23 cellular contexts compared by ENCODE assay signal in genomic region chr5:133704411-133704810, GRCh38.
"Had no signal": no experiment of that assay in that cellular context is flagged by ENCODE, and none has a peak within 500 bp of the region (broad histone marks: within the 10 kb centered on the region; RNA-seq: fewer than 3 reads in every experiment).

No MANE protein-coding gene starts in this region.

- H3K4me1 Mint-ChIP-seq: naive thymus-derived CD4-positive, alpha-beta T cell had no signal

- H3K27me3 ChIP-seq: left lung, ovary, right atrium auricular region, right lobe of liver, tibial nerve, upper lobe of left lung, vagina had no signal

- H3K36me3 Mint-ChIP-seq: naive thymus-derived CD4-positive, alpha-beta T cell; natural killer cell treated with Interleukin-12 subunit alpha and Interleukin-12 subunit beta and Interleukin-15 and Interleukin-18, amount 100 ng/mL, for 72 hours had no signal

- ATAC-seq: left colon; left lung; lower lobe of right lung; mucosa of descending colon; naive thymus-derived CD4-positive, alpha-beta T cell; natural killer cell treated with Interleukin-12 subunit alpha and Interleukin-12 subunit beta and Interleukin-15 and Interleukin-18, amount 100 ng/mL, for 72 hours; right lobe of liver; stimulated activated naive B cell treated with anti-CD40 and anti-IgM and Interleukin-4, amounts not matched to agents 10 μg/mL and 1 μg/mL and 100 μg/mL, for 72 hours; stimulated activated naive CD8-positive, alpha-beta T cell treated with anti-CD3 and anti-CD28 coated beads, Interleukin-15, Interleukin-2, amounts not matched to agents 100 U/mL and 50 U/mL, for 24 hours had no signal

- H3K27ac ChIP-seq: left lung, lower lobe of right lung, ovary, right atrium auricular region, right lobe of liver, tibial nerve, upper lobe of left lung, vagina had no signal

- H3K27me3 Mint-ChIP-seq: natural killer cell treated with Interleukin-12 subunit alpha and Interleukin-12 subunit beta and Interleukin-15 and Interleukin-18, amount 100 ng/mL, for 72 hours had no signal

- H3K9me3 ChIP-seq: left lung, lower lobe of right lung, mucosa of descending colon, ovary, right atrium auricular region, right lobe of liver, tibial nerve, upper lobe of left lung, vagina had no signal

- H3K4me3 Mint-ChIP-seq: naive thymus-derived CD4-positive, alpha-beta T cell; natural killer cell treated with Interleukin-12 subunit alpha and Interleukin-12 subunit beta and Interleukin-15 and Interleukin-18, amount 100 ng/mL, for 72 hours; stimulated activated naive B cell treated with anti-CD40 and anti-IgM and Interleukin-4, amounts not matched to agents 10 μg/mL and 1 μg/mL and 100 μg/mL, for 72 hours had no signal

- H3K36me3 ChIP-seq: left lung, lower lobe of right lung, ovary, right atrium auricular region, right lobe of liver, tibial nerve, upper lobe of left lung, vagina had no signal

- DNase-seq: hippocampal formation; kidney; left colon; left lung; lower lobe of right lung; mammary epithelial cell; mesenchymal stem cell; midbrain; mucosa of descending colon; naive thymus-derived CD4-positive, alpha-beta T cell; ovary; right lobe of liver; small intestine; stimulated activated CD4-positive, alpha-beta T cell treated with anti-CD3 and anti-CD28 coated beads, Interleukin-1b, Interleukin-23, amount 100 ng/mL, for 48 hours; stimulated activated CD4-positive, alpha-beta T cell treated with anti-CD3 and anti-CD28 coated beads, Interleukin-4, amount 100 ng/mL, for 1 hour; stimulated activated naive B cell treated with anti-CD40 and anti-IgM and Interleukin-4, amounts not matched to agents 10 μg/mL and 1 μg/mL and 100 μg/mL, for 72 hours; stimulated activated naive CD8-positive, alpha-beta T cell treated with anti-CD3 and anti-CD28 coated beads, Interleukin-15, Interleukin-2, amounts not matched to agents 100 U/mL and 50 U/mL, for 24 hours had no signal

- H3K4me3 ChIP-seq: left lung, lower lobe of right lung, mucosa of descending colon, ovary, right atrium auricular region, right lobe of liver, tibial nerve, upper lobe of left lung, vagina had no signal

- H3K4me1 ChIP-seq: left lung, right atrium auricular region, right lobe of liver had no signal

- H3K27ac Mint-ChIP-seq: naive thymus-derived CD4-positive, alpha-beta T cell; natural killer cell treated with Interleukin-12 subunit alpha and Interleukin-12 subunit beta and Interleukin-15 and Interleukin-18, amount 100 ng/mL, for 72 hours; progenitor cell of endocrine pancreas; stimulated activated naive B cell treated with anti-CD40 and anti-IgM and Interleukin-4, amounts not matched to agents 10 μg/mL and 1 μg/mL and 100 μg/mL, for 72 hours had no signal
